ENCODE assay signal across 27 cellular contexts in the genomic region with DNA sequence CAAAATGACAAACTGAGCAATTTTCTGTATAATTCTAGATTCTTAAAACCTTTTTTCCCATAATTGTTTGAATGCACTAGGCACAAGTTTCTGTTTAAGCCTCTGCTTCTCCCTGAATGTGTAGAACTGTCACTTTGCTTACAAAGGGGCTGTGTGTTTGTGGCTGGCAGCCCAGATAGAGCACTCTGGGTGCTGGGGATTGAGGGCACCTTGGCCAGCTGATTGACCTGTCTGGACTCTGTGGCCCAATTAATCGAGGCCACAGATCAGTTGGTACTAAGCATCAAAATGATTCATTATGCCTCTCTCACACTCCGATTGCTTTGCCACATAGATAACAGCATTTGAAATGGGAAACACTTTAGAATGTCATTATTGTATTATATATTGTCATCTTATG. TPM values are rescaled to one million over a fixed set of nuclear protein-coding genes. Genes with fewer than 3 reads are reported as not detected.
DNase-seq lines count a peak whose midpoint lies in the region; ATAC-seq lines count a peak whose summit lies in the region.
"Had no signal": no experiment of that assay in that cellular context is flagged by ENCODE, and none has a peak within 500 bp of the region (broad histone marks: within the 10 kb centered on the region; RNA-seq: fewer than 3 reads in every experiment).

No MANE protein-coding gene starts in this region.

- DNase-seq in left lobe of liver (ENCODE audit: low spot score) = no peak
- DNase-seq in cerebellar nuclear complex (lab: John Stamatoyannopoulos, UW) = no peak
- DNase-seq: 8988T; ACHN; AML-193; BE2C; C1 segment of cervical spinal cord; Caco-2; Calu3; CD4-positive, alpha-beta memory T cell; CD4-positive, alpha-beta T cell; CD4-positive, CD25-positive, alpha-beta regulatory T cell; CD8-positive, alpha-beta memory T cell; CD8-positive, alpha-beta T cell; COR-L47; DMS 273 treated with DMSO at 0.1 percent for 48 hours; DMS153; DMS53; DMS79; DMS79 treated with DMSO at 0.1 percent for 48 hours; DND-41; EL had no signal

- peak; percentile 61 for ATAC-seq in left lobe of liver
- ATAC-seq: A549; CD8-positive, alpha-beta T cell had no signal

RNA-seq across cellular contexts. Expression of a gene that starts 12.1 kb away (rescaled TPM):
- total RNA-seq in left lobe of liver = not detected
- total RNA-seq: A172; A673; B cell; Caco-2; Calu3; CD4-positive, alpha-beta memory T cell; CD4-positive, alpha-beta T cell; CD4-positive, CD25-positive, alpha-beta regulatory T cell; CD8-positive, alpha-beta memory T cell; CD8-positive, alpha-beta T cell; Daoy had no signal
